ENCODE assay signal across 1 cellular context in the genomic region with DNA sequence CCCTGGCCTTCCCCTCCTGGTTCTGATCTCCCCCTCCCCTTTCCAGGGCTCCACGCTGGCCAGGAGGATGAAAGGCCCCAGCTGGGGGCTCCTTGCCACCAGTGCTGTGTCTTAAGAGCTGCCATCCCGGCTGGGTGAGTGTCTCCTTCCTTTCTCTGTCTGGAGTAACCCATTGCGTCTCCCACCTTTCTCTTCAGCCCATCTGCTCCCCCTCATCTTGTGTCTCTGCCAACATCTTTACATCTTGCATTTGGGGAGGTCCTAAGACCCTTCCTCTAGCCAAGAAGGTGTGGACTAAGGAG.
TF ChIP-seq lines count a peak whose summit lies in the region.

No MANE protein-coding gene starts in this region.

TF ChIP-seq in A549, 52 proteins besides CTCF, POLR2A, EP300 and RAD21 (continued from another document):
- TF ChIP-seq, protein P1, sequence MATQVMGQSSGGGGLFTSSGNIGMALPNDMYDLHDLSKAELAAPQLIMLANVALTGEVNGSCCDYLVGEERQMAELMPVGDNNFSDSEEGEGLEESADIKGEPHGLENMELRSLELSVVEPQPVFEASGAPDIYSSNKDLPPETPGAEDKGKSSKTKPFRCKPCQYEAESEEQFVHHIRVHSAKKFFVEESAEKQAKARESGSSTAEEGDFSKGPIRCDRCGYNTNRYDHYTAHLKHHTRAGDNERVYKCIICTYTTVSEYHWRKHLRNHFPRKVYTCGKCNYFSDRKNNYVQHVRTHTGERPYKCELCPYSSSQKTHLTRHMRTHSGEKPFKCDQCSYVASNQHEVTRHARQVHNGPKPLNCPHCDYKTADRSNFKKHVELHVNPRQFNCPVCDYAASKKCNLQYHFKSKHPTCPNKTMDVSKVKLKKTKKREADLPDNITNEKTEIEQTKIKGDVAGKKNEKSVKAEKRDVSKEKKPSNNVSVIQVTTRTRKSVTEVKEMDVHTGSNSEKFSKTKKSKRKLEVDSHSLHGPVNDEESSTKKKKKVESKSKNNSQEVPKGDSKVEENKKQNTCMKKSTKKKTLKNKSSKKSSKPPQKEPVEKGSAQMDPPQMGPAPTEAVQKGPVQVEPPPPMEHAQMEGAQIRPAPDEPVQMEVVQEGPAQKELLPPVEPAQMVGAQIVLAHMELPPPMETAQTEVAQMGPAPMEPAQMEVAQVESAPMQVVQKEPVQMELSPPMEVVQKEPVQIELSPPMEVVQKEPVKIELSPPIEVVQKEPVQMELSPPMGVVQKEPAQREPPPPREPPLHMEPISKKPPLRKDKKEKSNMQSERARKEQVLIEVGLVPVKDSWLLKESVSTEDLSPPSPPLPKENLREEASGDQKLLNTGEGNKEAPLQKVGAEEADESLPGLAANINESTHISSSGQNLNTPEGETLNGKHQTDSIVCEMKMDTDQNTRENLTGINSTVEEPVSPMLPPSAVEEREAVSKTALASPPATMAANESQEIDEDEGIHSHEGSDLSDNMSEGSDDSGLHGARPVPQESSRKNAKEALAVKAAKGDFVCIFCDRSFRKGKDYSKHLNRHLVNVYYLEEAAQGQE (IDR thresholded peaks at IDR 0.05) = no peak
